11 cellular contexts compared by ENCODE assay signal in genomic region chr18:74995404-74995737, GRCh38.
A peak's percentile ranks its signal among the peaks of the same experiment; 100 is the strongest.
DNase-seq lines count a peak whose midpoint lies in the region; ATAC-seq and TF ChIP-seq lines count a peak whose summit lies in the region.
"Had no signal": no experiment of that assay in that cellular context is flagged by ENCODE, and none has a peak within 500 bp of the region (broad histone marks: within the 10 kb centered on the region; RNA-seq: fewer than 3 reads in every experiment).

No MANE protein-coding gene starts in this region.

- no peak overlapping the region for H4K5ac ChIP-seq in mesendoderm (ENCODE audit: low read length)

- H2AK5ac ChIP-seq in mesendoderm (ENCODE audit: low read length), result no peak overlapping the region

- H3K79me2 ChIP-seq in mesendoderm (ENCODE audit: control insufficient read depth, insufficient read depth, low read length), result no peaks in the 10 kb centered on the region

- H3K18ac ChIP-seq in mesendoderm (ENCODE audit: low read length), result peak overlapping the region; percentile 76

- H3K4me1 Mint-ChIP-seq in CD14-positive monocyte, result peaks cover 52% of the 10 kb centered on the region
- H3K4me1 Mint-ChIP-seq in activated naive CD8-positive, alpha-beta T cell treated with anti-CD3 and anti-CD28 coated beads for 36 hours, result peaks cover 25% of the 10 kb centered on the region

- TF ChIP-seq CTCF in CD14-positive monocyte (IDR thresholded peaks at IDR 0.05) (no peak), HEK293 (tag by site-specific recombination; IDR thresholded peaks at IDR 0.05) (no peak)

- POLR2A ChIA-PET in HEK293 (lab: Yijun Ruan, JAX), result no interaction called here

- intact Hi-C loops in CD14-positive monocyte (cut with micrococcal nuclease), result loop anchor here in 1 of 2 donors (10.0 kb wide), 1 partner anchor 79 kb away; no protein-coding TSS in a partner anchor

- peaks cover 0 to 5% (median 0%) of the 10 kb centered on the region in 7 donors for H3K9me3 Mint-ChIP-seq in CD14-positive monocyte
- peaks cover 3% of the 10 kb centered on the region for H3K9me3 Mint-ChIP-seq in activated naive CD8-positive, alpha-beta T cell treated with anti-CD3 and anti-CD28 coated beads for 36 hours

- DNase-seq in CD14-positive monocyte (ENCODE audit: low spot score) (no peak), mesendoderm (no peak), GF-D8 (lab: John Stamatoyannopoulos, UW) (no peak), NCI-H2081 treated with DMSO at 0.1 percent for 48 hours (lab: John Stamatoyannopoulos, UW) (no peak), NAMALWA (ENCODE audit: low spot score) (no peak)
- no peak for DNase-seq in activated naive CD8-positive, alpha-beta T cell treated with anti-CD3 and anti-CD28 coated beads for 36 hours
- DNase-seq: NCI-H345; stimulated activated CD4-positive, alpha-beta T cell treated with anti-CD3 and anti-CD28 coated beads, Interleukin-4, amount 100 ng/mL, for 4 hours had no signal

- 0 out of 2 replicates have a peak overlapping the region, but pooled peaks have one; percentile 9 for H3K27ac ChIP-seq in HEK293 (ENCODE audit: extremely low read depth, low read depth, low read length)
- no peak overlapping the region for H3K27ac ChIP-seq in mesendoderm (ENCODE audit: low read depth, low read length)
- H3K27ac ChIP-seq: VCaP had no signal

- peaks cover 11 to 12% of the 10 kb centered on the region in 2 donors for H3K36me3 Mint-ChIP-seq in CD14-positive monocyte
- peaks cover 11% of the 10 kb centered on the region for H3K36me3 Mint-ChIP-seq in activated naive CD8-positive, alpha-beta T cell treated with anti-CD3 and anti-CD28 coated beads for 36 hours

- CTCF ChIA-PET in HEK293 (lab: Yijun Ruan, JAX), result interaction anchor here (0.7 kb wide), 2 partner anchors 28 to 177 kb away, joined by 3 read pairs; no protein-coding TSS in a partner anchor

- H3K9ac ChIP-seq in mesendoderm (ENCODE audit: low read length), result no peak overlapping the region

- no peak overlapping the region for H3K56ac ChIP-seq in mesendoderm (ENCODE audit: low read length)

- H4K8ac ChIP-seq in mesendoderm (ENCODE audit: low read depth, low read length), result no peak overlapping the region

- H3K36me3 ChIP-seq in HEK293 (ENCODE audit: control insufficient read depth in 2 of 2, insufficient read depth in 1 of 2, low read length in 2 of 2), result no peaks in the 10 kb centered on the region
- no peaks in the 10 kb centered on the region for H3K36me3 ChIP-seq in mesendoderm (ENCODE audit: control insufficient read depth, insufficient read depth, low read length)

- H2BK5ac ChIP-seq in mesendoderm (ENCODE audit: low read length), result no peak overlapping the region

- H3K4me3 ChIP-seq in HEK293 (ENCODE audit: low read depth, low read length) (no peak overlapping the region), mesendoderm (ENCODE audit: low read length) (no peak overlapping the region)

- WGBS in mesendoderm (ENCODE audit: extremely low coverage, insufficient coverage, low lambda C conversion rate), result no CpG with 5 or more reads among the region's 2 CpGs

- no peak overlapping the region for H3K4me2 ChIP-seq in mesendoderm (ENCODE audit: low read length)

- H3K9me3 ChIP-seq in HEK293 (ENCODE audit: control insufficient read depth, insufficient read depth, low read depth, low read length), result no peaks in the 10 kb centered on the region

- H2BK120ac ChIP-seq in mesendoderm (ENCODE audit: low read depth, low read length), result no peak overlapping the region

- H3K27me3 Mint-ChIP-seq in CD14-positive monocyte (ENCODE audit: low read depth in 3 of 3), result peaks cover 0 to 3% (median 0%) of the 10 kb centered on the region in 3 donors
- no peaks in the 10 kb centered on the region for H3K27me3 Mint-ChIP-seq in activated naive CD8-positive, alpha-beta T cell treated with anti-CD3 and anti-CD28 coated beads for 36 hours

- ATAC-seq in HG02840 (IDR thresholded peaks at IDR 0.05; ENCODE audit: low FRiP score, unreplicated experiment), result no peak

- no peaks in the 10 kb centered on the region for H3K79me1 ChIP-seq in mesendoderm (ENCODE audit: low read length)

- no peak overlapping the region for H3K4ac ChIP-seq in mesendoderm (ENCODE audit: low read depth, low read length)

- H3K23ac ChIP-seq in mesendoderm (ENCODE audit: low read length), result no peak overlapping the region

- H2BK15ac ChIP-seq in mesendoderm (replicated peaks; ENCODE audit: low read depth), result no peak overlapping the region

- H3K27ac Mint-ChIP-seq in CD14-positive monocyte, result peak overlapping the region; percentile 93 to 98 (median 97)
- H3K27ac Mint-ChIP-seq in activated naive CD8-positive, alpha-beta T cell treated with anti-CD3 and anti-CD28 coated beads for 36 hours, result peak overlapping the region; percentile 84

- H3K4me3 Mint-ChIP-seq in CD14-positive monocyte, result peak overlapping the region in 1 of 2 donors; percentile 91
- no peak overlapping the region for H3K4me3 Mint-ChIP-seq in activated naive CD8-positive, alpha-beta T cell treated with anti-CD3 and anti-CD28 coated beads for 36 hours

- peaks cover 26% of the 10 kb centered on the region for H3K4me1 ChIP-seq in HEK293 (ENCODE audit: control insufficient read depth, insufficient read depth, low read length)
- peaks cover 2% of the 10 kb centered on the region for H3K4me1 ChIP-seq in mesendoderm (ENCODE audit: control insufficient read depth, low read depth, low read length)

- no peaks in the 10 kb centered on the region for H3K27me3 ChIP-seq in mesendoderm (ENCODE audit: insufficient read depth, low read length, poor library complexity)

TF ChIP-seq in HEK293, 187 proteins besides CTCF, POLR2A, EP300 and RAD21:
- TF ChIP-seq ZFHX2 (tag by site-specific recombination; conservative IDR thresholded peaks at IDR 0.05) (peak; percentile 53; the same call in 1 of the 2 replicates), ZNF391 (tag by site-specific recombination; IDR thresholded peaks at IDR 0.05; ENCODE audit: borderline replicate concordance, low read depth) (no peak)
TF ChIP-seq in HEK293: peak in this region for 1.
